ENCODE assay signal across 8 cellular contexts in genomic region chr11:44600739-44601416, GRCh38. TPM values are rescaled to one million over a fixed set of nuclear protein-coding genes. Genes with fewer than 3 reads are reported as not detected.
DNase-seq lines count a peak whose midpoint lies in the region; ATAC-seq and TF ChIP-seq lines count a peak whose summit lies in the region.

No MANE protein-coding gene starts in this region.

- H3K27me3 Mint-ChIP-seq in T-helper 17 cell = no peaks in the 10 kb centered on the region
- H3K27me3 Mint-ChIP-seq in activated naive CD4-positive, alpha-beta T cell treated with anti-CD3 and anti-CD28 coated beads, Interleukin-2, amount 10 ng/mL, durations not matched to agents 7 days and 5 days = no peaks in the 10 kb centered on the region

- H3K4me3 Mint-ChIP-seq in T-helper 17 cell = no peak overlapping the region
- no peak overlapping the region for H3K4me3 Mint-ChIP-seq in activated naive CD4-positive, alpha-beta T cell treated with anti-CD3 and anti-CD28 coated beads, Interleukin-2, amount 10 ng/mL, durations not matched to agents 7 days and 5 days

- no peaks in the 10 kb centered on the region for H3K27me3 ChIP-seq in WERI-Rb-1 (ENCODE audit: insufficient read depth, low read depth, severe bottlenecking)

- intact Hi-C loops in sciatic nerve (cut with DNase I) = no loop called here

- H3K36me3 ChIP-seq in WERI-Rb-1 = no peaks in the 10 kb centered on the region

- H3K27ac Mint-ChIP-seq in T-helper 17 cell = peak overlapping the region; percentile 97
- H3K27ac Mint-ChIP-seq in activated naive CD4-positive, alpha-beta T cell treated with anti-CD3 and anti-CD28 coated beads, Interleukin-2, amount 10 ng/mL, durations not matched to agents 7 days and 5 days = no peak overlapping the region

- H3K36me3 Mint-ChIP-seq in T-helper 17 cell (ENCODE audit: low read depth) = peaks cover 6% of the 10 kb centered on the region
- peaks cover 27% of the 10 kb centered on the region for H3K36me3 Mint-ChIP-seq in activated naive CD4-positive, alpha-beta T cell treated with anti-CD3 and anti-CD28 coated beads, Interleukin-2, amount 10 ng/mL, durations not matched to agents 7 days and 5 days

- H3K4me3 ChIP-seq in WERI-Rb-1 (ENCODE audit: low read depth, low read length) = no peak overlapping the region

- no peak overlapping the region for H3K27ac ChIP-seq in WERI-Rb-1

- peaks cover 42% of the 10 kb centered on the region for H3K4me1 Mint-ChIP-seq in T-helper 17 cell
- peaks cover 45% of the 10 kb centered on the region for H3K4me1 Mint-ChIP-seq in activated naive CD4-positive, alpha-beta T cell treated with anti-CD3 and anti-CD28 coated beads, Interleukin-2, amount 10 ng/mL, durations not matched to agents 7 days and 5 days

- no peaks in the 10 kb centered on the region for H3K9me3 Mint-ChIP-seq in activated naive CD4-positive, alpha-beta T cell treated with anti-CD3 and anti-CD28 coated beads, Interleukin-2, amount 10 ng/mL, durations not matched to agents 7 days and 5 days

- ATAC-seq in GM19025 (IDR thresholded peaks at IDR 0.05; ENCODE audit: low read depth, unreplicated experiment) = peak; percentile 28
- ATAC-seq in HG02938 (IDR thresholded peaks at IDR 0.05; ENCODE audit: unreplicated experiment) = peak; percentile 23
- ATAC-seq in T-helper 17 cell = no peak
- ATAC-seq in sciatic nerve = peak; percentile 20

- TF ChIP-seq CTCF in WERI-Rb-1 (IDR thresholded peaks at IDR 0.05; ENCODE audit: low read depth, low read length) = no peak

- CTCF ChIA-PET in activated naive CD4-positive, alpha-beta T cell treated with anti-CD3 and anti-CD28 coated beads, Interleukin-2, amount 10 ng/mL, durations not matched to agents 7 days and 5 days (lab: Charles Lee) = interaction anchor here (1.1 to 2.0 kb wide), 2 partner anchors 44 to 78 kb away, joined by 3 to 8 read pairs; no protein-coding TSS in a partner anchor

- DNase-seq in T-helper 17 cell (no peak), sciatic nerve (ENCODE audit: low spot score) (no peak), WERI-Rb-1 (no peak), islet precursor cell (no peak)
- no peak for DNase-seq in stimulated activated naive CD4-positive, alpha-beta T cell treated with Interleukin-2 at 50 U/mL for 16 hours (lab: John Stamatoyannopoulos, UW)
- DNase-seq in activated naive CD4-positive, alpha-beta T cell treated with anti-CD3 and anti-CD28 coated beads, Interleukin-2, amount 10 ng/mL, durations not matched to agents 7 days and 5 days = no peak

- H3K9me3 ChIP-seq in T-helper 17 cell (ENCODE audit: control insufficient read depth, low read length, poor library complexity, severe bottlenecking) = no peaks in the 10 kb centered on the region
- H3K9me3 ChIP-seq in WERI-Rb-1 (ENCODE audit: severe bottlenecking) = no peaks in the 10 kb centered on the region

RNA-seq across cellular contexts. Expression of gene CD82, which starts 35.4 kb away (rescaled TPM):
- total RNA-seq in T-helper 17 cell (100 to 1,000 TPM; 112 to 146 TPM), sciatic nerve (127 TPM)
